In the genomic region with DNA sequence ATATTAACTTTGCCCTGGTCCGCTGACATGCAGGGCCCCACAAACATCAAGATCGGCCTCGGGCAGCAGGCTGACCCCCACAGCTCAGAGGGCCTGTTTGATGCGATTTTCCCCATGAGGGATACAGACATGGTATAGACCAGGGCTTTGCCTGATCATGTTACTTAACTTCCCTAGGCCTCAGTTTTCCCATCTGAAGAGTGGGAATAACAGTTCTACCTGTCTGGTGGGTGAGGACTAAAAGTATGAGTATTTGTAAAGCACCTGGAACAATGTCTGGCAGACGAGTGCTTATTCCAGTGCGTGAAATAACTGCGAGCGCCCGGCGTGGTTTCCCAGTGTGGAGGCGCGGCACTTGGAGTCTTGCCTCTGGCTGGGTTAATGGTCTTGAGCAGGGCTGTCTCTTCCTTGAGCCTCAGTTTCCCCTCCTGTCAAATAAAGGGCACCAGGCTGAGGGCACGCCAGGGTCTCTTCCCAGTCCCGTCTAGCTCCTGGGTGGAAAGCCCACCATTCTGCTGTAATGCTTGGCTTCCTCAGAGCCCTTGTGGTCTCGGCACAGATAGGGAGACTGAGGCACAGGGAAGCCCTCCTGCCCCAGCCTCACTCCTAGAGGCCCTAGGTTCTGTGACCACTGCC, we compare ENCODE assay signal across 2 cellular contexts.
TF ChIP-seq lines count a peak whose summit lies in the region.

No MANE protein-coding gene starts in this region.

TF ChIP-seq in K562, 482 proteins besides CTCF, POLR2A, EP300 and RAD21:
- peak; percentile 62 for TF ChIP-seq RBM25 (IDR thresholded peaks at IDR 0.05; ENCODE audit: low read depth, low read length, severe bottlenecking)
- TF ChIP-seq PPARD (CRISPR knock-in tag; IDR thresholded peaks at IDR 0.05), result no peak
- TF ChIP-seq CLOCK (CRISPR knock-in tag; IDR thresholded peaks at IDR 0.05; ENCODE audit: borderline replicate concordance), result no peak
- TF ChIP-seq BCOR (IDR thresholded peaks at IDR 0.05), result peak; percentile 48; the same call in 1 of the 2 replicates

TF ChIP-seq in HepG2, 621 proteins besides CTCF, POLR2A, EP300 and RAD21:
- TF ChIP-seq ZNF629 (CRISPR knock-in tag; conservative IDR thresholded peaks at IDR 0.05), result peak; percentile 69
- TF ChIP-seq SNAPC2 (CRISPR knock-in tag; IDR thresholded peaks at IDR 0.05), result no peak
- TF ChIP-seq ZNF232 (CRISPR knock-in tag; IDR thresholded peaks at IDR 0.05; ENCODE audit: borderline replicate concordance), result no peak
- no peak for TF ChIP-seq RBM22 (optimal IDR thresholded peaks at IDR 0.05; ENCODE audit: low read length)
- TF ChIP-seq, protein P1, sequence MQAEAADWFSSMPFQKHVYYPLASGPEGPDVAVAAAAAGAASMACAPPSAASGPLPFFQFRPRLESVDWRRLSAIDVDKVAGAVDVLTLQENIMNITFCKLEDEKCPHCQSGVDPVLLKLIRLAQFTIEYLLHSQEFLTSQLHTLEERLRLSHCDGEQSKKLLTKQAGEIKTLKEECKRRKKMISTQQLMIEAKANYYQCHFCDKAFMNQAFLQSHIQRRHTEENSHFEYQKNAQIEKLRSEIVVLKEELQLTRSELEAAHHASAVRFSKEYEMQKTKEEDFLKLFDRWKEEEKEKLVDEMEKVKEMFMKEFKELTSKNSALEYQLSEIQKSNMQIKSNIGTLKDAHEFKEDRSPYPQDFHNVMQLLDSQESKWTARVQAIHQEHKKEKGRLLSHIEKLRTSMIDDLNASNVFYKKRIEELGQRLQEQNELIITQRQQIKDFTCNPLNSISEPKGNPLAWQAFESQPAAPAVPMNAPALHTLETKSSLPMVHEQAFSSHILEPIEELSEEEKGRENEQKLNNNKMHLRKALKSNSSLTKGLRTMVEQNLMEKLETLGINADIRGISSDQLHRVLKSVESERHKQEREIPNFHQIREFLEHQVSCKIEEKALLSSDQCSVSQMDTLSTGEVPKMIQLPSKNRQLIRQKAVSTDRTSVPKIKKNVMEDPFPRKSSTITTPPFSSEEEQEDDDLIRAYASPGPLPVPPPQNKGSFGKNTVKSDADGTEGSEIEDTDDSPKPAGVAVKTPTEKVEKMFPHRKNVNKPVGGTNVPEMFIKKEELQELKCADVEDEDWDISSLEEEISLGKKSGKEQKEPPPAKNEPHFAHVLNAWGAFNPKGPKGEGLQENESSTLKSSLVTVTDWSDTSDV (CRISPR knock-in tag; IDR thresholded peaks at IDR 0.05), result 0 out of 2 replicates have a peak, but pooled peaks have one; percentile 17
- TF ChIP-seq ZNF430 (CRISPR knock-in tag; IDR thresholded peaks at IDR 0.05), result no peak
